ENCODE assay signal across 15 cellular contexts in genomic region chr15:58497036-58497785, GRCh38.
"Had no signal": no experiment of that assay in that cellular context is flagged by ENCODE, and none has a peak within 500 bp of the region (broad histone marks: within the 10 kb centered on the region; RNA-seq: fewer than 3 reads in every experiment).

No MANE protein-coding gene starts in this region.

- ATAC-seq: effector memory CD8-positive, alpha-beta T cell; gastrocnemius medialis; heart right ventricle; left lung; pancreas had no signal

- H3K4me2 ChIP-seq: neural progenitor cell had no signal

- H3K4me1 Mint-ChIP-seq: activated B cell treated with CpG ODN at 0.5 μM for 24 hours had no signal

- H3K36me3 ChIP-seq: adrenal gland, gastrocnemius medialis, heart right ventricle, left lung, neural progenitor cell, pancreas, thyroid gland, uterus had no signal

- H3K4me3 Mint-ChIP-seq: activated B cell treated with CpG ODN at 0.5 μM for 24 hours; dendritic cell treated with granulocyte-macrophage colony-stimulating factor and Interleukin-4, amounts not matched to agents 40 ng/mL and 50 ng/mL, for 4 days; effector memory CD8-positive, alpha-beta T cell; neural progenitor cell had no signal

- H3K4me1 ChIP-seq: adrenal gland, neural progenitor cell, pancreas, uterus had no signal

- H2AFZ ChIP-seq: neural progenitor cell had no signal

- H3K27ac Mint-ChIP-seq: activated B cell treated with CpG ODN at 0.5 μM for 24 hours; dendritic cell treated with granulocyte-macrophage colony-stimulating factor and Interleukin-4, amounts not matched to agents 40 ng/mL and 50 ng/mL, for 4 days; neural progenitor cell had no signal

- H3K9me3 ChIP-seq: adrenal gland, gastrocnemius medialis, heart right ventricle, left lung, pancreas, thyroid gland, uterus had no signal

- H3K27me3 Mint-ChIP-seq: effector memory CD8-positive, alpha-beta T cell had no signal

- DNase-seq: activated B cell treated with CpG ODN at 0.5 μM for 24 hours; activated CD4-positive, alpha-beta T cell treated with anti-CD3 and anti-CD28 coated beads, Interleukin-2, amount 50 U/mL, for 1 hour; activated T-cell treated with anti-CD3 and anti-CD28 coated beads, Interleukin-2, amount 50 U/mL, for 48 hours; adrenal gland; effector memory CD8-positive, alpha-beta T cell; gastrocnemius medialis; heart right ventricle; left lung; pancreas; stimulated activated CD4-positive, alpha-beta T cell treated with anti-CD3 and anti-CD28 coated beads, Interleukin-4, amount 100 ng/mL, for 24 hours; thyroid gland; uterus had no signal

- H3K4me3 ChIP-seq: adrenal gland, gastrocnemius medialis, heart right ventricle, left lung, neural progenitor cell, pancreas, thyroid gland, uterus had no signal

- H3K9me3 Mint-ChIP-seq: activated B cell treated with CpG ODN at 0.5 μM for 24 hours; dendritic cell treated with granulocyte-macrophage colony-stimulating factor and Interleukin-4, amounts not matched to agents 40 ng/mL and 50 ng/mL, for 4 days; effector memory CD8-positive, alpha-beta T cell had no signal

- H3K27ac ChIP-seq: adrenal gland, epithelial cell of prostate, gastrocnemius medialis, heart right ventricle, left lung, neural progenitor cell, pancreas, uterus had no signal

- H3K27me3 ChIP-seq: adrenal gland, gastrocnemius medialis, heart right ventricle, left lung, neural progenitor cell, pancreas, thyroid gland, uterus had no signal

- H3K36me3 Mint-ChIP-seq: neural progenitor cell had no signal

- H3K9ac ChIP-seq: neural progenitor cell had no signal
